Comparison of ENCODE assay signal across 10 cellular contexts in the genomic region with DNA sequence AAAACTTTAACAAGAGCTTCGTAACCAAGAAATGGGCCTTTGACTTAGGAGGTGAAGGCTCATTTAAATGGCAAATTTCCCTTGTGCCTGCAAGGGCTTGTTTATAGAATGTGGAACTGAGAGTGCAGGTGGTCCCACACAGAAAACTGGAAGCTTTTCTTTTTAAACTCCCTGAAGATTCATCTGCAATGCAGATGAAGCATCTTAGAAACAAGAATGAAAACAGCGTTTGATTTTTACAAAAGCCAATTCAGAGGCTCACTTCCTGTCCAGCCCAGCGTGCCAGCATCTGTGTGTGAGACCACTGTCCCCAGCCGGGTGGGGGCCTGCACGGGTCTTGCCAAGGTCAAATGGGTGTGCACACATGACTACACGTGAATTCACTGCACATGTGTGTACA.
DNase-seq lines count a peak whose midpoint lies in the region; ATAC-seq and TF ChIP-seq lines count a peak whose summit lies in the region.
"Had no signal": no experiment of that assay in that cellular context is flagged by ENCODE, and none has a peak within 500 bp of the region (broad histone marks: within the 10 kb centered on the region; RNA-seq: fewer than 3 reads in every experiment).

No MANE protein-coding gene starts in this region.

- H3K4me3 Mint-ChIP-seq in MCF 10A (ENCODE audit: unreplicated experiment): no peak overlapping the region

- H3K4me1 ChIP-seq in tibial nerve (peaks cover 0 to 70% (median 30%) of the 10 kb centered on the region in 4 donors), ascending aorta (no peaks in the 10 kb centered on the region)

- TF ChIP-seq EP300 in tibial nerve (IDR thresholded peaks at IDR 0.05): no peak

- intact Hi-C loops in MCF 10A (cut with micrococcal nuclease): no loop called here
- intact Hi-C loops in ascending aorta (cut with DNase I): no loop called here

- ATAC-seq in HG02870 (IDR thresholded peaks at IDR 0.05; ENCODE audit: unreplicated experiment): peak; percentile 81

- POLR2A ChIA-PET in MCF 10A (lab: Yijun Ruan, JAX): interaction anchor here (0.5 kb wide), 1 partner anchor 95 kb away, joined by 3 read pairs; no protein-coding TSS in a partner anchor

- peaks cover 19% of the 10 kb centered on the region for H3K4me1 Mint-ChIP-seq in MCF 10A (ENCODE audit: insufficient read depth, unreplicated experiment)

- H3K27ac ChIP-seq in tibial nerve (peak overlapping the region in 3 of 4 donors; percentile 2 to 53 (median 52)), ascending aorta (no peak overlapping the region)

- H3K9me3 Mint-ChIP-seq in MCF 10A (ENCODE audit: unreplicated experiment): no peaks in the 10 kb centered on the region

- no peak overlapping the region for H3K27ac Mint-ChIP-seq in MCF 10A (ENCODE audit: low read depth, unreplicated experiment)

- no peak overlapping the region for H3K4me3 ChIP-seq in tibial nerve
- no peak overlapping the region for H3K4me3 ChIP-seq in ascending aorta
- H3K4me3 ChIP-seq: pancreas had no signal

- no peaks in the 10 kb centered on the region for H3K27me3 ChIP-seq in tibial nerve
- no peaks in the 10 kb centered on the region for H3K27me3 ChIP-seq in ascending aorta
- H3K27me3 ChIP-seq: pancreas had no signal

- TF ChIP-seq POLR2A in tibial nerve (IDR thresholded peaks at IDR 0.05): no peak

- no peaks in the 10 kb centered on the region for H3K36me3 Mint-ChIP-seq in MCF 10A (ENCODE audit: insufficient read depth, unreplicated experiment)

- DNase-seq in activated effector memory CD4-positive, alpha-beta T cell treated with anti-CD3 and anti-CD28 coated beads, Interleukin-2, amount 50 U/mL, for 16 hours: peak; percentile 39
- DNase-seq in activated effector memory CD4-positive, alpha-beta T cell treated with Interleukin-2 at 50 U/mL for 16 hours: no peak
- peak in 31 of 56 donors; percentile 16 to 75 (median 50) for DNase-seq in amygdala (lab: John Stamatoyannopoulos, UW)
- DNase-seq in tibial nerve (ENCODE audit: low spot score in 2 of 2): peak in 1 of 2 donors; percentile 45
- DNase-seq in MCF 10A (ENCODE audit: unreplicated experiment): no peak
- no peak for DNase-seq in ascending aorta (ENCODE audit: low spot score in 2 of 2)
- DNase-seq in activated T-cell treated with anti-CD3 and anti-CD28 coated beads for 4 hours: no peak
- DNase-seq: glutamatergic neuron had no signal

- no peak for TF ChIP-seq CTCF in tibial nerve (IDR thresholded peaks at IDR 0.05)
- TF ChIP-seq CTCF in MCF 10A (IDR thresholded peaks at IDR 0.05; ENCODE audit: unreplicated experiment): no peak
- no peak for TF ChIP-seq CTCF in ascending aorta (IDR thresholded peaks at IDR 0.05)

- no peaks in the 10 kb centered on the region for H3K36me3 ChIP-seq in tibial nerve
- H3K36me3 ChIP-seq in ascending aorta: no peaks in the 10 kb centered on the region
- H3K36me3 ChIP-seq: pancreas had no signal

- no TSS peak for BruUV-seq in MCF 10A (replicated peaks; lab: Mats Ljungman, UMichigan)

- CTCF ChIA-PET in MCF 10A (lab: Yijun Ruan, JAX): interaction anchor here (1.0 kb wide), 1 partner anchor 45 kb away, joined by 5 read pairs; no protein-coding TSS in a partner anchor

- no peaks in the 10 kb centered on the region for H3K27me3 Mint-ChIP-seq in MCF 10A (ENCODE audit: insufficient read depth, unreplicated experiment)

- H3K9me3 ChIP-seq in tibial nerve: no peaks in the 10 kb centered on the region
- H3K9me3 ChIP-seq in ascending aorta: no peaks in the 10 kb centered on the region
- H3K9me3 ChIP-seq: pancreas had no signal

- 20 to 25% methylated on average over 6 of the region's 6 CpGs for WGBS in tibial nerve, 2 donors

Comparison
In these comparisons a context has a peak if more than half of its experiments do, and no peak if none do; other contexts are left out.
1. DNase-seq: peak in activated effector memory CD4-positive, alpha-beta T cell treated with anti-CD3 and anti-CD28 coated beads, Interleukin-2, amount 50 U/mL, for 16 hours (single experiment) and amygdala (31 of 56); none in activated effector memory CD4-positive, alpha-beta T cell treated with Interleukin-2 at 50 U/mL for 16 hours (single experiment), MCF 10A (single experiment), ascending aorta (0 of 2) and activated T-cell treated with anti-CD3 and anti-CD28 coated beads for 4 hours (single experiment).
2. H3K27ac ChIP-seq: peak in tibial nerve (3 of 4); none in ascending aorta (0 of 2).